Comparison of ENCODE assay signal across 8 cellular contexts in genomic region chr10:19930936-19931859, GRCh38.
DNase-seq lines count a peak whose midpoint lies in the region; ATAC-seq, FAIRE-seq and TF ChIP-seq lines count a peak whose summit lies in the region.

No MANE protein-coding gene starts in this region.

- H3K27me3 ChIP-seq in PC-3 (ENCODE audit: low read length) (no peaks in the 10 kb centered on the region), parathyroid adenoma (ENCODE audit: control insufficient read depth, insufficient read depth, low read length) (no peaks in the 10 kb centered on the region)

- POLR2A ChIA-PET in PC-3 (lab: Charles Lee; ENCODE audit: unreplicated experiment): no interaction called here

- H4K20me1 ChIP-seq in PC-3 (ENCODE audit: low read length): no peaks in the 10 kb centered on the region

- no peak overlapping the region for H3K9ac ChIP-seq in PC-3 (ENCODE audit: low read length)
- H3K9ac ChIP-seq in parathyroid adenoma: no peak overlapping the region

- no peaks in the 10 kb centered on the region for H3K9me3 ChIP-seq in PC-3 (ENCODE audit: low read length)
- H3K9me3 ChIP-seq in parathyroid adenoma (ENCODE audit: control insufficient read depth, low read length): no peaks in the 10 kb centered on the region

- no peaks in the 10 kb centered on the region for H3K9me2 ChIP-seq in PC-3 (replicated peaks; ENCODE audit: low read length)

- no peaks in the 10 kb centered on the region for H3K36me3 ChIP-seq in PC-3 (ENCODE audit: low read depth, low read length)
- H3K36me3 ChIP-seq in parathyroid adenoma (ENCODE audit: control insufficient read depth, insufficient read depth, low read length): no peaks in the 10 kb centered on the region

- BruUV-seq in PC-3 (replicated peaks; lab: Mats Ljungman, UMichigan): no TSS peak

- H3K4me3 ChIP-seq in PC-3 (ENCODE audit: low read length) (no peak overlapping the region), fibroblast of villous mesenchyme (ENCODE audit: low read depth, low read length) (no peak overlapping the region), parathyroid adenoma (ENCODE audit: low read depth, low read length) (no peak overlapping the region)

- H3K79me2 ChIP-seq in PC-3 (ENCODE audit: low read length) (no peaks in the 10 kb centered on the region), parathyroid adenoma (peaks cover 21% of the 10 kb centered on the region)

- peak; percentile 18 for DNase-seq in D721Med (ENCODE audit: insufficient read length, low spot score)
- peak; percentile 20 for DNase-seq in PC-3
- DNase-seq in fibroblast of villous mesenchyme (ENCODE audit: low read depth): peak; percentile 53
- DNase-seq in SKM-1 treated with dmso at 0.1 percent for 144 hours (lab: John Stamatoyannopoulos, UW; ENCODE audit: unreplicated experiment): no peak
- no peak for DNase-seq in T-helper 1 cell
- DNase-seq in NCI-H187 treated with DMSO at 0.1 percent for 48 hours (lab: John Stamatoyannopoulos, UW): no peak

- TF ChIP-seq CTCF in D721Med (IDR thresholded peaks at IDR 0.05; ENCODE audit: insufficient read depth, missing control alignments) (no peak), PC-3 (conservative IDR thresholded peaks at IDR 0.05; ENCODE audit: low read depth, low read length) (no peak), fibroblast of villous mesenchyme (IDR thresholded peaks at IDR 0.05; ENCODE audit: insufficient read depth, low read depth, low read length) (no peak), parathyroid adenoma (IDR thresholded peaks at IDR 0.05) (no peak)

- intact Hi-C loops in PC-3 (cut with micrococcal nuclease): no loop called here

- H2AFZ ChIP-seq in PC-3 (ENCODE audit: low read length) (no peak overlapping the region), parathyroid adenoma (no peak overlapping the region)

- no peak overlapping the region for H3K27ac ChIP-seq in PC-3 (ENCODE audit: low read length)
- H3K27ac ChIP-seq in parathyroid adenoma: peak overlapping the region; percentile 12

- FAIRE-seq in D721Med (lab: Jason Lieb, UNC): peak; percentile 90

- ATAC-seq in PC-3 (no peak), GM21723 (IDR thresholded peaks at IDR 0.05; ENCODE audit: unreplicated experiment) (no peak)

- H3K4me1 ChIP-seq in PC-3 (ENCODE audit: insufficient read depth, low read length) (no peaks in the 10 kb centered on the region), parathyroid adenoma (peaks cover 19% of the 10 kb centered on the region)

- H3K4me2 ChIP-seq in PC-3 (ENCODE audit: low read length) (no peak overlapping the region), parathyroid adenoma (ENCODE audit: low read length) (no peak overlapping the region)

- H3F3A ChIP-seq in PC-3 (ENCODE audit: low read length, unreplicated experiment): no peaks in the 10 kb centered on the region

- CTCF ChIA-PET in PC-3 (lab: Charles Lee): no interaction called here

Comparison
In these comparisons a context has a peak if more than half of its experiments do, and no peak if none do; other contexts are left out.
1. DNase-seq: peak in D721Med (single experiment), PC-3 (single experiment) and fibroblast of villous mesenchyme (single experiment); none in SKM-1 treated with dmso at 0.1 percent for 144 hours (single experiment), T-helper 1 cell (0 of 5) and NCI-H187 treated with DMSO at 0.1 percent for 48 hours (single experiment).